24 cellular contexts compared by ENCODE assay signal in genomic region chr1:207245124-207245523, GRCh38.
"Had no signal": no experiment of that assay in that cellular context is flagged by ENCODE, and none has a peak within 500 bp of the region (broad histone marks: within the 10 kb centered on the region; RNA-seq: fewer than 3 reads in every experiment).

No MANE protein-coding gene starts in this region.

- H3K4me3 ChIP-seq: esophagus squamous epithelium, left lung, neural progenitor cell, right lobe of liver, suprapubic skin, vagina had no signal

- H3K9me3 ChIP-seq: esophagus squamous epithelium, left lung, right lobe of liver, suprapubic skin, vagina had no signal

- ATAC-seq: left lung; naive thymus-derived CD4-positive, alpha-beta T cell; right lobe of liver; stimulated activated naive CD8-positive, alpha-beta T cell treated with anti-CD3 and anti-CD28 coated beads, Interleukin-15, amount 100 ng/mL, for 72 hours had no signal

- H3K27ac ChIP-seq: esophagus squamous epithelium, left lung, neural progenitor cell, parathyroid adenoma, right lobe of liver, suprapubic skin, vagina had no signal

- H3K36me3 ChIP-seq: esophagus squamous epithelium, left lung, neural progenitor cell, right lobe of liver, suprapubic skin, vagina had no signal

- H2AFZ ChIP-seq: neural progenitor cell, parathyroid adenoma had no signal

- H3K4me2 ChIP-seq: neural progenitor cell had no signal

- H3K4me1 ChIP-seq: neural progenitor cell, parathyroid adenoma had no signal

- DNase-seq: effector CD8-positive, alpha-beta T cell; endodermal cell; esophagus squamous epithelium; foreskin melanocyte; glutamatergic neuron; hypothalamus; left cardiac atrium; left lung; mesenchymal stem cell; midbrain; right lobe of liver; small intestine; stimulated activated CD4-positive, alpha-beta T cell treated with anti-CD3 and anti-CD28 coated beads, Interleukin-12 subunit alpha, Interleukin-12 subunit beta, amount 100 ng/mL, for 4 hours; stimulated activated CD4-positive, alpha-beta T cell treated with anti-CD3 and anti-CD28 coated beads, Interleukin-1b, Interleukin-23, amount 100 ng/mL, for 48 hours; stimulated activated CD4-positive, alpha-beta T cell treated with anti-CD3 and anti-CD28 coated beads, Interleukin-4, amount 100 ng/mL, for 1 hour; stimulated activated CD8-positive, alpha-beta memory T cell treated with anti-CD3 and anti-CD28 coated beads, Interleukin-4, amount 100 ng/mL, for 48 hours; stimulated activated naive CD4-positive, alpha-beta T cell; stimulated activated naive CD8-positive, alpha-beta T cell treated with anti-CD3 and anti-CD28 coated beads, Interleukin-15, amount 100 ng/mL, for 72 hours had no signal

- FAIRE-seq: colon, small intestine had no signal

- H3K9ac ChIP-seq: neural progenitor cell, parathyroid adenoma had no signal

- H3K27me3 ChIP-seq: esophagus squamous epithelium, left lung, neural progenitor cell, right lobe of liver, suprapubic skin, vagina had no signal

- H3K79me2 ChIP-seq: parathyroid adenoma had no signal
